ENCODE assay signal across 1 cellular context in genomic region chr21:33011462-33011861, GRCh38.
TF ChIP-seq lines count a peak whose summit lies in the region.

No MANE protein-coding gene starts in this region.

TF ChIP-seq in HepG2, 621 proteins besides CTCF, POLR2A, EP300 and RAD21 (continued from another document):
- TF ChIP-seq CEBPB (IDR thresholded peaks at IDR 0.05; ENCODE audit: borderline replicate concordance, low read depth, low read length) (0 out of 2 replicates have a peak, but pooled peaks have one; percentile 20), ZBTB43 (CRISPR knock-in tag; conservative IDR thresholded peaks at IDR 0.05) (no peak), FOSL2 (CRISPR knock-in tag; IDR thresholded peaks at IDR 0.05) (peak; percentile 93), ZNF574 (CRISPR knock-in tag; IDR thresholded peaks at IDR 0.05) (no peak), GZF1 (CRISPR knock-in tag; IDR thresholded peaks at IDR 0.05) (no peak)
